8 cellular contexts compared by ENCODE assay signal in genomic region chr2:96538487-96539214, GRCh38. TPM values are rescaled to one million over a fixed set of nuclear protein-coding genes. Genes with fewer than 3 reads are reported as not detected.
A peak's percentile ranks its signal among the peaks of the same experiment; 100 is the strongest.
DNase-seq lines count a peak whose midpoint lies in the region; ATAC-seq and TF ChIP-seq lines count a peak whose summit lies in the region.

No MANE protein-coding gene starts in this region.

- peak overlapping the region; percentile 94 for H3K4me3 ChIP-seq in GM06990 (replicated peaks; ENCODE audit: low read depth, low read length)
- peak overlapping the region; percentile 58 for H3K4me3 ChIP-seq in WERI-Rb-1 (ENCODE audit: low read depth, low read length)
- H3K4me3 ChIP-seq in body of pancreas = peak overlapping the region in 1 of 2 donors; percentile 77

- peak in 2 of 3 donors; percentile 43 to 63 for TF ChIP-seq POLR2A in body of pancreas (IDR thresholded peaks at IDR 0.05)

- ATAC-seq in body of pancreas (no peak), HG03460 (IDR thresholded peaks at IDR 0.05; ENCODE audit: unreplicated experiment) (no peak), GM21367 (IDR thresholded peaks at IDR 0.05; ENCODE audit: unreplicated experiment) (no peak)

- DNase-seq in GM06990 (ENCODE audit: extremely low read depth, insufficient read length) (peak; percentile 60), WERI-Rb-1 (peak; percentile 74), body of pancreas (peak; percentile 54 to 79 (median 64)), GDM1 (lab: John Stamatoyannopoulos, UW) (no peak)
- DNase-seq in stimulated activated CD4-positive, alpha-beta T cell treated with anti-CD3 and anti-CD28 coated beads, Interleukin-1b, Interleukin-23, amount 100 ng/mL, for 48 hours = peak; percentile 89

- peaks cover 18% of the 10 kb centered on the region for H3K36me3 ChIP-seq in GM06990 (ENCODE audit: control insufficient read depth, insufficient read depth, low read length)
- H3K36me3 ChIP-seq in WERI-Rb-1 = no peaks in the 10 kb centered on the region
- H3K36me3 ChIP-seq in body of pancreas (replicated peaks in 1 of 2; ENCODE audit: insufficient read depth in 1 of 2, low read depth in 2 of 2) = no peaks in the 10 kb centered on the region

- H3K27ac ChIP-seq in WERI-Rb-1 = no peak overlapping the region
- H3K27ac ChIP-seq in body of pancreas = peak overlapping the region in 3 of 4 donors; percentile 28 to 91 (median 75)
- H3K27ac ChIP-seq in layer of hippocampus (ENCODE audit: low read depth, low read length) = peak overlapping the region; percentile 86

- H3K27me3 ChIP-seq in GM06990 (replicated peaks; ENCODE audit: control insufficient read depth, insufficient read depth, low read length) (no peaks in the 10 kb centered on the region), WERI-Rb-1 (ENCODE audit: insufficient read depth, low read depth, severe bottlenecking) (peaks cover 13% of the 10 kb centered on the region), body of pancreas (no peaks in the 10 kb centered on the region), layer of hippocampus (ENCODE audit: control insufficient read depth, insufficient read depth, low read length) (no peaks in the 10 kb centered on the region)

- H3K4me1 ChIP-seq in body of pancreas = peaks cover 12% of the 10 kb centered on the region

- no peaks in the 10 kb centered on the region for H3K9me3 ChIP-seq in WERI-Rb-1 (ENCODE audit: severe bottlenecking)
- no peaks in the 10 kb centered on the region for H3K9me3 ChIP-seq in body of pancreas

- TF ChIP-seq CTCF in GM06990 (IDR thresholded peaks at IDR 0.05; ENCODE audit: insufficient read depth, low read length, poor library complexity, severe bottlenecking) (no peak), WERI-Rb-1 (IDR thresholded peaks at IDR 0.05; ENCODE audit: low read depth, low read length) (no peak), body of pancreas (IDR thresholded peaks at IDR 0.05) (no peak)

- intact Hi-C loops in body of pancreas (cut with DNase I) = no loop called here

- 45 to 52% methylated on average over 13 to 24 of the region's 24 CpGs for WGBS in body of pancreas, 2 donors

RNA-seq across cellular contexts. Expression of gene ARID5A, which starts 2.1 kb away (rescaled TPM):
- 1 to 10 TPM; 8.9 to 9.6 TPM for total RNA-seq in body of pancreas

RNA-seq across cellular contexts. Expression of gene NEURL3, which starts 33.5 kb away (rescaled TPM):
- 10 to 100 TPM; 40.7 to 71.2 TPM for total RNA-seq in body of pancreas
